In genomic region chr13:23743269-23743668, GRCh38 we compare ENCODE assay signal across 12 cellular contexts.
DNase-seq lines count a peak whose midpoint lies in the region; ATAC-seq and TF ChIP-seq lines count a peak whose summit lies in the region.
"Had no signal": no experiment of that assay in that cellular context is flagged by ENCODE, and none has a peak within 500 bp of the region (broad histone marks: within the 10 kb centered on the region; RNA-seq: fewer than 3 reads in every experiment).

No MANE protein-coding gene starts in this region.

- no peaks in the 10 kb centered on the region for H3K36me3 ChIP-seq in upper lobe of left lung
- no peaks in the 10 kb centered on the region for H3K36me3 ChIP-seq in left ventricle myocardium inferior

- WGBS in upper lobe of left lung, 2 donors: 61 to 66% methylated on average over 2 of the region's 2 CpGs

- no peak for TF ChIP-seq POLR2A in upper lobe of left lung (IDR thresholded peaks at IDR 0.05)

- TF ChIP-seq EP300 in upper lobe of left lung (IDR thresholded peaks at IDR 0.05): no peak

- peak; percentile 14 for DNase-seq in stimulated activated CD4-positive, alpha-beta T cell treated with anti-CD3 and anti-CD28 coated beads, Interleukin-4, amount 100 ng/mL, for 24 hours
- no peak for DNase-seq in stimulated activated CD4-positive, alpha-beta T cell treated with anti-CD3 and anti-CD28 coated beads, Interleukin-2, amount 100 ng/mL, for 24 hours
- DNase-seq in RPMI7951 (ENCODE audit: low read depth) (peak; percentile 46), foreskin keratinocyte (peak; percentile 60 to 82), upper lobe of left lung (no peak), coronary artery (ENCODE audit: low spot score) (no peak), left ventricle myocardium inferior (no peak), GM19238 (ENCODE audit: insufficient read length, low spot score) (no peak)
- DNase-seq: body of pancreas, hypothalamus, mesendoderm, NCI-H187 had no signal

- intact Hi-C loops in left ventricle myocardium inferior (cut with micrococcal nuclease): no loop called here

- H3K27me3 ChIP-seq in foreskin keratinocyte (no peaks in the 10 kb centered on the region), upper lobe of left lung (no peaks in the 10 kb centered on the region), left ventricle myocardium inferior (ENCODE audit: low read depth) (no peaks in the 10 kb centered on the region)
- H3K27me3 ChIP-seq: body of pancreas had no signal

- no peaks in the 10 kb centered on the region for H3K9me3 ChIP-seq in upper lobe of left lung
- H3K9me3 ChIP-seq in left ventricle myocardium inferior (replicated peaks): no peaks in the 10 kb centered on the region
- H3K9me3 ChIP-seq: body of pancreas had no signal

- peaks cover 25% of the 10 kb centered on the region for H3K4me1 ChIP-seq in foreskin keratinocyte
- H3K4me1 ChIP-seq in upper lobe of left lung: peaks cover 3 to 31% (median 11%) of the 10 kb centered on the region in 4 donors
- H3K4me1 ChIP-seq in left ventricle myocardium inferior: peaks cover 11% of the 10 kb centered on the region

- ATAC-seq in foreskin keratinocyte (peak; percentile 71), upper lobe of left lung (ENCODE audit: low FRiP score in 2 of 2) (no peak)
- ATAC-seq: body of pancreas had no signal

- H3K4me3 ChIP-seq in upper lobe of left lung (no peak overlapping the region), coronary artery (no peak overlapping the region), left ventricle myocardium inferior (no peak overlapping the region)
- H3K4me3 ChIP-seq: body of pancreas had no signal

- H3K27ac ChIP-seq in foreskin keratinocyte (peak overlapping the region; percentile 42), upper lobe of left lung (peak overlapping the region in 3 of 4 donors; percentile 3 to 41 (median 30)), coronary artery (no peak overlapping the region), left ventricle myocardium inferior (replicated peaks) (no peak overlapping the region)

- TF ChIP-seq CTCF in foreskin keratinocyte (conservative IDR thresholded peaks at IDR 0.05) (peak; percentile 20), upper lobe of left lung (IDR thresholded peaks at IDR 0.05) (no peak), coronary artery (IDR thresholded peaks at IDR 0.05) (no peak), left ventricle myocardium inferior (IDR thresholded peaks at IDR 0.05; ENCODE audit: borderline replicate concordance) (no peak)

Comparison
In these comparisons a context has a peak if more than half of its experiments do, and no peak if none do; other contexts are left out.
1. DNase-seq: peak in stimulated activated CD4-positive, alpha-beta T cell treated with anti-CD3 and anti-CD28 coated beads, Interleukin-4, amount 100 ng/mL, for 24 hours (single experiment), RPMI7951 (single experiment) and foreskin keratinocyte (2 of 2); none in stimulated activated CD4-positive, alpha-beta T cell treated with anti-CD3 and anti-CD28 coated beads, Interleukin-2, amount 100 ng/mL, for 24 hours (0 of 2), upper lobe of left lung (0 of 2), coronary artery (single experiment), left ventricle myocardium inferior (single experiment) and GM19238 (single experiment).
2. H3K27ac ChIP-seq: peak in foreskin keratinocyte (single experiment) and upper lobe of left lung (3 of 4); none in coronary artery (0 of 2) and left ventricle myocardium inferior (single experiment).